ENCODE assay signal across 8 cellular contexts in genomic region chr7:93148135-93148534, GRCh38. TPM values are rescaled to one million over a fixed set of nuclear protein-coding genes. Genes with fewer than 3 reads are reported as not detected.
DNase-seq lines count a peak whose midpoint lies in the region; ATAC-seq, FAIRE-seq and TF ChIP-seq lines count a peak whose summit lies in the region.

TSS of gene SAMD9L (minus strand) at chr7:93148385. CDS start at chr7:93135971, 12,414 bp downstream.

- intact Hi-C loops in pancreas (cut with DNase I) = no loop called here

- peak; percentile 56 for FAIRE-seq in pancreas (lab: Jason Lieb, UNC)

- DNase-seq in NCI-H2227 treated with DMSO at 0.1 percent for 48 hours (lab: John Stamatoyannopoulos, UW) (peak; percentile 2), NCI-H2227 (lab: John Stamatoyannopoulos, UW; ENCODE audit: unreplicated experiment) (no peak), RPMI7951 (ENCODE audit: low read depth) (peak; percentile 43), pancreas (no peak), NCI-H345 (lab: John Stamatoyannopoulos, UW) (no peak)
- no peak for DNase-seq in activated effector memory CD4-positive, alpha-beta T cell treated with Interleukin-2 at 50 U/mL for 16 hours

- H3K36me3 ChIP-seq in pancreas = no peaks in the 10 kb centered on the region

- H3K27me3 ChIP-seq in pancreas = no peaks in the 10 kb centered on the region

- H3K4me1 ChIP-seq in pancreas = peaks cover 0 to 5% (median 0%) of the 10 kb centered on the region in 3 donors

- H3K27ac ChIP-seq in pancreas = no peak within 1 kb of the TSS

- 23 to 36% methylated on average over 2 of the region's 2 CpGs for WGBS in pancreas, 2 donors

- ATAC-seq in HG02884 (IDR thresholded peaks at IDR 0.05; ENCODE audit: unreplicated experiment) (peak; percentile 67), pancreas (peak in 3 of 4 donors; percentile 59 to 80 (median 74))

- peak within 1 kb of the TSS in 3 of 4 donors; percentile 1 to 37 (median 7) for H3K4me3 ChIP-seq in pancreas

- H3K9me3 ChIP-seq in pancreas = no peaks in the 10 kb centered on the region

- in situ Hi-C loops in endometrial microvascular endothelial cells (cut with HindIII; ENCODE audit: inconsistent ontology term, low pct_unique_long_range_greater_than_20kb, low sequenced_read_pairs) = no loop called here

- TF ChIP-seq CTCF in pancreas (IDR thresholded peaks at IDR 0.05) = no peak

RNA-seq across cellular contexts. Expression of gene SAMD9L, which starts in this region (rescaled TPM):
- 25.9 and 33.9 TPM in 2 replicates for total RNA-seq in RPMI7951 (2014; rRNA removed; shearing (Covaris generic))
- total RNA-seq in endometrial microvascular endothelial cells (ENCODE audit: inconsistent ontology term) (43.4 TPM), pancreas (1 to 10 TPM; 1.5 to 7.4 (median 2.1) TPM)
- 1 to 10 TPM; 2.0 to 3.7 TPM for polyA plus RNA-seq in pancreas

Comparison
In these comparisons a context has a peak if more than half of its experiments do, and no peak if none do; other contexts are left out.
1. DNase-seq: peak in NCI-H2227 treated with DMSO at 0.1 percent for 48 hours (single experiment) and RPMI7951 (single experiment); none in NCI-H2227 (single experiment), pancreas (0 of 6), NCI-H345 (single experiment) and activated effector memory CD4-positive, alpha-beta T cell treated with Interleukin-2 at 50 U/mL for 16 hours (single experiment).